17 cellular contexts compared by ENCODE assay signal in genomic region chr19:47682939-47683338, GRCh38. TPM values are rescaled to one million over a fixed set of nuclear protein-coding genes. Genes with fewer than 3 reads are reported as not detected.
DNase-seq lines count a peak whose midpoint lies in the region; ATAC-seq and TF ChIP-seq lines count a peak whose summit lies in the region.
"Had no signal": no experiment of that assay in that cellular context is flagged by ENCODE, and none has a peak within 500 bp of the region (broad histone marks: within the 10 kb centered on the region; RNA-seq: fewer than 3 reads in every experiment).

No MANE protein-coding gene starts in this region.

- peaks cover 9% of the 10 kb centered on the region for H4K20me1 ChIP-seq in osteoblast (ENCODE audit: insufficient read depth, low read length)

- no peaks in the 10 kb centered on the region for H3K9me3 Mint-ChIP-seq in activated CD4-positive, alpha-beta T cell treated with anti-CD3 and anti-CD28 coated beads, Interleukin-2, amount 10 ng/mL, durations not matched to agents 24 days and 14 days
- H3K9me3 Mint-ChIP-seq: CD4-positive, CD25-positive, alpha-beta regulatory T cell; HFFc6 had no signal

- WGBS in esophagus muscularis mucosa: 74% methylated on average over 6 of the region's 6 CpGs

- TF ChIP-seq CTCF in choroid plexus epithelial cell (conservative IDR thresholded peaks at IDR 0.05; ENCODE audit: low read depth, low read length) (no peak), osteoblast (IDR thresholded peaks at IDR 0.05; ENCODE audit: extremely low read depth, low read depth, low read length) (no peak), esophagus muscularis mucosa (IDR thresholded peaks at IDR 0.05) (no peak)

- H3K27ac ChIP-seq in osteoblast (ENCODE audit: low read depth, low read length) (no peak overlapping the region), esophagus muscularis mucosa (replicated peaks in 1 of 4) (no peak overlapping the region)
- H3K27ac ChIP-seq: 22Rv1, KMS-11 had no signal

- H3K36me3 ChIP-seq in osteoblast (ENCODE audit: insufficient read depth, low read length) (peaks cover 26% of the 10 kb centered on the region), esophagus muscularis mucosa (peaks cover 20 to 65% (median 50%) of the 10 kb centered on the region in 4 donors)

- no peak for DNase-seq in activated CD4-positive, alpha-beta T cell treated with anti-CD3 and anti-CD28 coated beads, Interleukin-2, amount 10 ng/mL, durations not matched to agents 24 days and 14 days
- DNase-seq in activated CD4-positive, alpha-beta T cell treated with anti-CD3 and anti-CD28 coated beads, Interleukin-2, amount 50 U/mL, for 48 hours: no peak
- DNase-seq in amniotic epithelial cell (ENCODE audit: low read depth): peak; percentile 45
- DNase-seq in choroid plexus epithelial cell (ENCODE audit: low read depth): peak; percentile 86
- DNase-seq in osteoblast (ENCODE audit: insufficient read length, low spot score, missing footprints): peak; percentile 70
- DNase-seq in COLO668 (lab: John Stamatoyannopoulos, UW; ENCODE audit: unreplicated experiment): no peak
- DNase-seq in esophagus muscularis mucosa (ENCODE audit: extremely low spot score): no peak
- DNase-seq: CD4-positive, CD25-positive, alpha-beta regulatory T cell; EL; HFFc6; NCI-H1436 treated with DMSO at 0.1 percent for 48 hours; NCI-H2029 treated with DMSO at 0.1 percent for 48 hours; NCI-H510A had no signal

- H3K4me1 ChIP-seq in osteoblast (ENCODE audit: insufficient read depth, low read length): no peaks in the 10 kb centered on the region
- H3K4me1 ChIP-seq in esophagus muscularis mucosa: no peaks in the 10 kb centered on the region

- intact Hi-C loops in activated CD4-positive, alpha-beta T cell treated with anti-CD3 and anti-CD28 coated beads, Interleukin-2, amount 10 ng/mL, durations not matched to agents 24 days and 14 days (cut with micrococcal nuclease): no loop called here
- intact Hi-C loops in esophagus muscularis mucosa (cut with DNase I): no loop called here

- H3K27me3 ChIP-seq in osteoblast (ENCODE audit: insufficient read depth, low read length): no peaks in the 10 kb centered on the region
- H3K27me3 ChIP-seq in esophagus muscularis mucosa: no peaks in the 10 kb centered on the region

- H2AFZ ChIP-seq in osteoblast (ENCODE audit: low read length): no peak overlapping the region

- H3K4me3 ChIP-seq in choroid plexus epithelial cell (ENCODE audit: low read depth, low read length): no peak overlapping the region
- H3K4me3 ChIP-seq in osteoblast (ENCODE audit: insufficient read depth, low read length): no peak overlapping the region
- no peak overlapping the region for H3K4me3 ChIP-seq in esophagus muscularis mucosa

- ATAC-seq in GM18519 (IDR thresholded peaks at IDR 0.05; ENCODE audit: low FRiP score, unreplicated experiment): no peak

- no peaks in the 10 kb centered on the region for H3K4me1 Mint-ChIP-seq in activated CD4-positive, alpha-beta T cell treated with anti-CD3 and anti-CD28 coated beads, Interleukin-2, amount 10 ng/mL, durations not matched to agents 24 days and 14 days
- H3K4me1 Mint-ChIP-seq: B cell had no signal

- no peak for TF ChIP-seq EP300 in esophagus muscularis mucosa (IDR thresholded peaks at IDR 0.05)

- no peak overlapping the region for H3K4me3 Mint-ChIP-seq in activated CD4-positive, alpha-beta T cell treated with anti-CD3 and anti-CD28 coated beads, Interleukin-2, amount 10 ng/mL, durations not matched to agents 24 days and 14 days
- H3K4me3 Mint-ChIP-seq: B cell; CD4-positive, CD25-positive, alpha-beta regulatory T cell; HFFc6 had no signal

- peaks cover 8% of the 10 kb centered on the region for H3K79me2 ChIP-seq in osteoblast (ENCODE audit: insufficient read depth, low read length)

- H3K27ac Mint-ChIP-seq in activated CD4-positive, alpha-beta T cell treated with anti-CD3 and anti-CD28 coated beads, Interleukin-2, amount 10 ng/mL, durations not matched to agents 24 days and 14 days: peak overlapping the region; percentile 34
- H3K27ac Mint-ChIP-seq: B cell; CD4-positive, CD25-positive, alpha-beta regulatory T cell; HFFc6 had no signal

- H3K4me2 ChIP-seq in osteoblast (ENCODE audit: insufficient read depth, low read length): no peak overlapping the region
- H3K4me2 ChIP-seq: KMS-11 had no signal

- no peaks in the 10 kb centered on the region for H3K27me3 Mint-ChIP-seq in activated CD4-positive, alpha-beta T cell treated with anti-CD3 and anti-CD28 coated beads, Interleukin-2, amount 10 ng/mL, durations not matched to agents 24 days and 14 days
- H3K27me3 Mint-ChIP-seq: B cell; CD4-positive, CD25-positive, alpha-beta regulatory T cell had no signal

- peaks cover 11% of the 10 kb centered on the region for H3K36me3 Mint-ChIP-seq in activated CD4-positive, alpha-beta T cell treated with anti-CD3 and anti-CD28 coated beads, Interleukin-2, amount 10 ng/mL, durations not matched to agents 24 days and 14 days (ENCODE audit: low read depth)

- no peak for TF ChIP-seq POLR2A in esophagus muscularis mucosa (IDR thresholded peaks at IDR 0.05; ENCODE audit: low read depth)

- H3K9me3 ChIP-seq in osteoblast (ENCODE audit: low read depth, low read length): no peaks in the 10 kb centered on the region
- no peaks in the 10 kb centered on the region for H3K9me3 ChIP-seq in esophagus muscularis mucosa

RNA-seq across cellular contexts. Expression of gene EHD2, which starts 30.3 kb away (rescaled TPM):
- 0.49 and 1.2 TPM in 2 replicates for total RNA-seq in activated CD4-positive, alpha-beta T cell treated with anti-CD3 and anti-CD28 coated beads, Interleukin-2, amount 10 ng/mL, durations not matched to agents 24 days and 14 days
- total RNA-seq in osteoblast (136 and 144 TPM in 2 replicates), esophagus muscularis mucosa (100 to 1,000 TPM; 154 to 444 (median 250) TPM)
- total RNA-seq: B cell had no signal

Comparison
In these comparisons a context has a peak if more than half of its experiments do, and no peak if none do; other contexts are left out.
1. DNase-seq: peak in amniotic epithelial cell (single experiment), choroid plexus epithelial cell (single experiment) and osteoblast (single experiment); none in activated CD4-positive, alpha-beta T cell treated with anti-CD3 and anti-CD28 coated beads, Interleukin-2, amount 10 ng/mL, durations not matched to agents 24 days and 14 days (single experiment), activated CD4-positive, alpha-beta T cell treated with anti-CD3 and anti-CD28 coated beads, Interleukin-2, amount 50 U/mL, for 48 hours (0 of 2), COLO668 (single experiment) and esophagus muscularis mucosa (single experiment).
2. RNA of gene EHD2, which starts 30.3 kb away (total RNA-seq): 154 to 444 TPM in esophagus muscularis mucosa and 136 to 144 TPM in osteoblast; 0.49 to 1.2 TPM in activated CD4-positive, alpha-beta T cell treated with anti-CD3 and anti-CD28 coated beads, Interleukin-2, amount 10 ng/mL, durations not matched to agents 24 days and 14 days; every median in the first group is over 10 times any median in the second.